In the genomic region with DNA sequence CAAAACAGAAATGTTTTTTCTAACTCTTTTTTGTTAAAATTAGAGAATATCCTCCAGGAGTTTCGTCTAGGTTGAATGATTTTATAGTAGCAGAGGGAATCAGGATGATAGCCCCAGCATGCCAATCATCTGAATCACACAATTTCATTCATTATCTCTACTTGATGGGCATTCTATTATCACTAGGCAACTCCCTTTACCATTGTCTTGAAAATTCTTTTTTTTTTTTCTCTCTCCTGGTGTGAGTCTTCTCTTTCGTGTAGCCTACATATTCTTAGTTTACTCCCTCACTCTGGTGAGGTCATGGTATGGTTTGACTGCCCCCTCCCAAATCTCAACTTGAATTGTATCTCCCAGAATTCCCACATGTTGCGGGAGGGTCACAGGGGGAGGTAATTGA, we compare ENCODE assay signal across 21 cellular contexts.
"Had no signal": no experiment of that assay in that cellular context is flagged by ENCODE, and none has a peak within 500 bp of the region (broad histone marks: within the 10 kb centered on the region; RNA-seq: fewer than 3 reads in every experiment).

No MANE protein-coding gene starts in this region.

- ATAC-seq: foreskin keratinocyte; heart right ventricle; left ventricle myocardium superior; lower lobe of right lung; natural killer cell; pancreas; right lobe of liver; stimulated activated naive B cell treated with anti-CD40 and anti-IgM and Interleukin-4, amounts not matched to agents 10 μg/mL and 1 μg/mL and 100 μg/mL, for 72 hours had no signal

- H3K27me3 ChIP-seq: colonic mucosa, esophagus muscularis mucosa, foreskin keratinocyte, heart right ventricle, pancreas, right lobe of liver, tibial nerve, upper lobe of left lung had no signal

- H3K36me3 Mint-ChIP-seq: natural killer cell had no signal

- H3K27ac Mint-ChIP-seq: natural killer cell; stimulated activated naive CD8-positive, alpha-beta T cell treated with anti-CD3 and anti-CD28 coated beads, Interleukin-15, Interleukin-2, amounts not matched to agents 100 ng/mL and 50 ng/mL, for 24 hours had no signal

- H3K27ac ChIP-seq: colonic mucosa, esophagus muscularis mucosa, foreskin keratinocyte, heart right ventricle, lower lobe of right lung, pancreas, right lobe of liver, thoracic aorta, tibial nerve, upper lobe of left lung had no signal

- H3K27me3 Mint-ChIP-seq: stimulated activated naive B cell treated with anti-CD40 and anti-IgM and Interleukin-4, amounts not matched to agents 10 μg/mL and 1 μg/mL and 100 μg/mL, for 72 hours; stimulated activated naive CD8-positive, alpha-beta T cell treated with anti-CD3 and anti-CD28 coated beads, Interleukin-15, Interleukin-2, amounts not matched to agents 100 ng/mL and 50 ng/mL, for 24 hours had no signal

- H3K4me1 ChIP-seq: colonic mucosa, foreskin keratinocyte, pancreas, right lobe of liver had no signal

- H3K36me3 ChIP-seq: colonic mucosa, esophagus muscularis mucosa, heart right ventricle, lower lobe of right lung, pancreas, right lobe of liver, thoracic aorta, tibial nerve, upper lobe of left lung had no signal

- H3K4me3 Mint-ChIP-seq: natural killer cell; stimulated activated naive B cell treated with anti-CD40 and anti-IgM and Interleukin-4, amounts not matched to agents 10 μg/mL and 1 μg/mL and 100 μg/mL, for 72 hours; stimulated activated naive CD8-positive, alpha-beta T cell treated with anti-CD3 and anti-CD28 coated beads, Interleukin-15, Interleukin-2, amounts not matched to agents 100 ng/mL and 50 ng/mL, for 24 hours had no signal

- DNase-seq: colonic mucosa; dermis blood vessel endothelial cell; effector memory CD4-positive, alpha-beta T cell; foreskin keratinocyte; glutamatergic neuron; heart right ventricle; hippocampal formation; left ventricle myocardium superior; lower lobe of right lung; natural killer cell; pancreas; right lobe of liver; small intestine; stimulated activated CD4-positive, alpha-beta T cell treated with anti-CD3 and anti-CD28 coated beads, Interleukin-15, amount 100 ng/mL, for 24 hours; stimulated activated CD4-positive, alpha-beta T cell treated with anti-CD3 and anti-CD28 coated beads, Interleukin-2, amount 100 ng/mL, for 48 hours; stimulated activated naive B cell treated with anti-CD40 and anti-IgM and Interleukin-4, amounts not matched to agents 10 μg/mL and 1 μg/mL and 100 μg/mL, for 72 hours; upper lobe of left lung had no signal

- H3K4me3 ChIP-seq: colonic mucosa, esophagus muscularis mucosa, heart right ventricle, lower lobe of right lung, pancreas, right lobe of liver, thoracic aorta, tibial nerve, upper lobe of left lung had no signal
